ENCODE assay signal across 1 cellular context in genomic region chr20:51429144-51429482, GRCh38.
TF ChIP-seq lines count a peak whose summit lies in the region.

No MANE protein-coding gene starts in this region.

TF ChIP-seq in HepG2, 621 proteins besides CTCF, POLR2A, EP300 and RAD21 (continued from another document):
- TF ChIP-seq TIGD3 (CRISPR knock-in tag; IDR thresholded peaks at IDR 0.05; ENCODE audit: borderline replicate concordance) (0 out of 2 replicates have a peak, but pooled peaks have one; percentile 20), ZXDC (CRISPR knock-in tag; IDR thresholded peaks at IDR 0.05) (no peak), ZNF607 (CRISPR knock-in tag; IDR thresholded peaks at IDR 0.05; ENCODE audit: borderline replicate concordance) (peak; percentile 7; the same call in 1 of the 2 replicates)
